ENCODE assay signal across 1 cellular context in genomic region chr10:104121485-104122272, GRCh38.
TF ChIP-seq lines count a peak whose summit lies in the region.

Gene SFR1, plus strand, starts transcription at chr10:104122171. Its CDS starts 13 bp downstream, at chr10:104122184.

TF ChIP-seq in HepG2, 621 proteins besides CTCF, POLR2A, EP300 and RAD21 (continued from another document and continues in another):
- peak; percentile 57 for TF ChIP-seq ARID5B (CRISPR knock-in tag; IDR thresholded peaks at IDR 0.05)
- no peak for TF ChIP-seq GTF2F1 (IDR thresholded peaks at IDR 0.05; ENCODE audit: low read length)
- TF ChIP-seq FOXK2 (IDR thresholded peaks at IDR 0.05) = peak; percentile 48; the same call in 1 of the 2 replicates
- no peak for TF ChIP-seq JUNB (CRISPR knock-in tag; IDR thresholded peaks at IDR 0.05; ENCODE audit: borderline replicate concordance)
- TF ChIP-seq ZNF816 (CRISPR knock-in tag; IDR thresholded peaks at IDR 0.05; ENCODE audit: borderline replicate concordance) = peak; percentile 86; the same call in 1 of the 2 replicates
- TF ChIP-seq CENPBD1 (CRISPR knock-in tag; IDR thresholded peaks at IDR 0.05; ENCODE audit: borderline replicate concordance, low read depth) = no peak
- TF ChIP-seq MAZ (IDR thresholded peaks at IDR 0.05; ENCODE audit: borderline replicate concordance, low read depth, low read length) = peak; percentile 40; the same call in 1 of the 2 replicates
- peak; percentile 76; the same call in 1 of the 2 replicates for TF ChIP-seq MAZ (CRISPR knock-in tag; IDR thresholded peaks at IDR 0.05; ENCODE audit: low read depth)
- no peak for TF ChIP-seq ATF7 (IDR thresholded peaks at IDR 0.05)
- TF ChIP-seq ATF7 (CRISPR knock-in tag; IDR thresholded peaks at IDR 0.05) = no peak
- TF ChIP-seq GATAD2A (CRISPR knock-in tag; IDR thresholded peaks at IDR 0.05) = peak; percentile 21; the same call in 1 of the 2 replicates
- TF ChIP-seq KDM5A (IDR thresholded peaks at IDR 0.05; ENCODE audit: borderline replicate concordance, low read length) = peak; percentile 79; the same call in 1 of the 2 replicates
- peak; percentile 30 for TF ChIP-seq IRF9 (CRISPR knock-in tag; IDR thresholded peaks at IDR 0.05; ENCODE audit: borderline replicate concordance)
- peak; percentile 57; the same call in 1 of the 2 replicates for TF ChIP-seq KDM5B (CRISPR knock-in tag; IDR thresholded peaks at IDR 0.05; ENCODE audit: borderline replicate concordance)
- peak; percentile 65; the same call in 1 of the 2 replicates for TF ChIP-seq KLF12 (CRISPR knock-in tag; IDR thresholded peaks at IDR 0.05; ENCODE audit: borderline replicate concordance)
- TF ChIP-seq LCORL (IDR thresholded peaks at IDR 0.05) = no peak
- 0 out of 2 replicates have a peak, but pooled peaks have one; percentile 24 for TF ChIP-seq LCORL (CRISPR knock-in tag; IDR thresholded peaks at IDR 0.05)
- no peak for TF ChIP-seq PRMT3 (CRISPR knock-in tag; IDR thresholded peaks at IDR 0.05; ENCODE audit: borderline replicate concordance, low read depth)
- TF ChIP-seq HBP1 (CRISPR knock-in tag; IDR thresholded peaks at IDR 0.05; ENCODE audit: low read depth) = peak; percentile 64; the same call in 1 of the 2 replicates
- TF ChIP-seq KLF13 (CRISPR knock-in tag; IDR thresholded peaks at IDR 0.05) = 0 out of 2 replicates have a peak, but pooled peaks have one; percentile 17
- no peak for TF ChIP-seq THAP7 (CRISPR knock-in tag; IDR thresholded peaks at IDR 0.05)
- peak; percentile 91 for TF ChIP-seq GMEB1 (CRISPR knock-in tag; IDR thresholded peaks at IDR 0.05; ENCODE audit: borderline replicate concordance)
- TF ChIP-seq ZNF124 (CRISPR knock-in tag; IDR thresholded peaks at IDR 0.05) = peak; percentile 28
- TF ChIP-seq YEATS2 (CRISPR knock-in tag; IDR thresholded peaks at IDR 0.05; ENCODE audit: borderline replicate concordance) = peak; percentile 56; the same call in 1 of the 2 replicates
- TF ChIP-seq GATAD1 (CRISPR knock-in tag; IDR thresholded peaks at IDR 0.05) = peak; percentile 82
- no peak for TF ChIP-seq ZNF616 (CRISPR knock-in tag; IDR thresholded peaks at IDR 0.05; ENCODE audit: low read depth)
- TF ChIP-seq KMT2A (CRISPR knock-in tag; IDR thresholded peaks at IDR 0.05) = peak; percentile 87
- TF ChIP-seq ZNF878 (CRISPR knock-in tag; IDR thresholded peaks at IDR 0.05) = peak; percentile 46; the same call in 1 of the 2 replicates
- no peak for TF ChIP-seq ZNF75D (CRISPR knock-in tag; IDR thresholded peaks at IDR 0.05; ENCODE audit: borderline replicate concordance)
- no peak for TF ChIP-seq YEATS4 (CRISPR knock-in tag; IDR thresholded peaks at IDR 0.05; ENCODE audit: borderline replicate concordance)
- TF ChIP-seq AGO2 (optimal IDR thresholded peaks at IDR 0.05; ENCODE audit: low read depth, low read length) = peak; percentile 22
- TF ChIP-seq POGK (CRISPR knock-in tag; conservative IDR thresholded peaks at IDR 0.05) = peak; percentile 88
- TF ChIP-seq ZNF180 (CRISPR knock-in tag; IDR thresholded peaks at IDR 0.05; ENCODE audit: borderline replicate concordance, low read depth) = no peak
- TF ChIP-seq ZFP36L2 (CRISPR knock-in tag; IDR thresholded peaks at IDR 0.05) = no peak
- no peak for TF ChIP-seq RELA (CRISPR knock-in tag; IDR thresholded peaks at IDR 0.05)
- TF ChIP-seq POLR2AphosphoS2 (IDR thresholded peaks at IDR 0.05; ENCODE audit: low read depth, low read length) = no peak
- peak; percentile 35 for TF ChIP-seq MNT (IDR thresholded peaks at IDR 0.05)
- no peak for TF ChIP-seq NFE2 (CRISPR knock-in tag; IDR thresholded peaks at IDR 0.05)
- TF ChIP-seq KLF16 (CRISPR knock-in tag; IDR thresholded peaks at IDR 0.05) = peak in 1 of 2 experiments; percentile 64; a peak in 2 of 4 replicates
- TF ChIP-seq ZNF33A (CRISPR knock-in tag; IDR thresholded peaks at IDR 0.05; ENCODE audit: borderline replicate concordance) = 0 out of 2 replicates have a peak, but pooled peaks have one; percentile 15
- TF ChIP-seq ZNF335 (CRISPR knock-in tag; IDR thresholded peaks at IDR 0.05) = no peak
- 0 out of 2 replicates have a peak, but pooled peaks have one; percentile 16 for TF ChIP-seq CBFB (CRISPR knock-in tag; IDR thresholded peaks at IDR 0.05)
- TF ChIP-seq ZC3H13 (CRISPR knock-in tag; IDR thresholded peaks at IDR 0.05) = no peak
- TF ChIP-seq ZNF136 (CRISPR knock-in tag; IDR thresholded peaks at IDR 0.05; ENCODE audit: low read depth) = no peak
- 0 out of 2 replicates have a peak, but pooled peaks have one; percentile 50 for TF ChIP-seq THAP9 (CRISPR knock-in tag; IDR thresholded peaks at IDR 0.05; ENCODE audit: borderline replicate concordance)
- 0 out of 2 replicates have a peak, but pooled peaks have one; percentile 51 for TF ChIP-seq ZNF564 (CRISPR knock-in tag; IDR thresholded peaks at IDR 0.05)
- TF ChIP-seq PHF20 (CRISPR knock-in tag; IDR thresholded peaks at IDR 0.05) = peak; percentile 73
- peak; percentile 85 for TF ChIP-seq HDAC1 (CRISPR knock-in tag; IDR thresholded peaks at IDR 0.05)
